2 cellular contexts compared by ENCODE assay signal in the genomic region with DNA sequence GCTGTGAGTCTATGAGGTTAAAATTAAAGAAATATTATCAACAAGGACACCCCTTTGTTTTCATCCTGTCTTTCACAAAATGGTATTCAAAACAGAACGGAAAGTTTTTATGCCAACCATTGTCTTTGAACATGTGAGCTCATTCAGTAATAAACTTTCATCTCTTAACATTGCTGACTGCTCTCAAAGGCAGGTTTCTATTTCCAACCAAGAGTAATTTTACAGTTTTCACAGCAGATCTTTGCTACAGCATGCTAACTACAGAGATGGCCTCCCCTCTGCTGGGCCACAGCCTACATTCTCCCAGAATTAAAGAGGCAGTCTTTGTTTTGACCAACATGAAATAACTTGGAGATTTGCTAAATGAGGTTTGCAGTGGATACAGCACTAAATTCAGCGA.
A peak's percentile ranks its signal among the peaks of the same experiment; 100 is the strongest.
TF ChIP-seq lines count a peak whose summit lies in the region.

No MANE protein-coding gene starts in this region.

TF ChIP-seq in GM23338, 12 proteins besides CTCF, POLR2A, EP300 and RAD21:
- TF ChIP-seq, protein P1, sequence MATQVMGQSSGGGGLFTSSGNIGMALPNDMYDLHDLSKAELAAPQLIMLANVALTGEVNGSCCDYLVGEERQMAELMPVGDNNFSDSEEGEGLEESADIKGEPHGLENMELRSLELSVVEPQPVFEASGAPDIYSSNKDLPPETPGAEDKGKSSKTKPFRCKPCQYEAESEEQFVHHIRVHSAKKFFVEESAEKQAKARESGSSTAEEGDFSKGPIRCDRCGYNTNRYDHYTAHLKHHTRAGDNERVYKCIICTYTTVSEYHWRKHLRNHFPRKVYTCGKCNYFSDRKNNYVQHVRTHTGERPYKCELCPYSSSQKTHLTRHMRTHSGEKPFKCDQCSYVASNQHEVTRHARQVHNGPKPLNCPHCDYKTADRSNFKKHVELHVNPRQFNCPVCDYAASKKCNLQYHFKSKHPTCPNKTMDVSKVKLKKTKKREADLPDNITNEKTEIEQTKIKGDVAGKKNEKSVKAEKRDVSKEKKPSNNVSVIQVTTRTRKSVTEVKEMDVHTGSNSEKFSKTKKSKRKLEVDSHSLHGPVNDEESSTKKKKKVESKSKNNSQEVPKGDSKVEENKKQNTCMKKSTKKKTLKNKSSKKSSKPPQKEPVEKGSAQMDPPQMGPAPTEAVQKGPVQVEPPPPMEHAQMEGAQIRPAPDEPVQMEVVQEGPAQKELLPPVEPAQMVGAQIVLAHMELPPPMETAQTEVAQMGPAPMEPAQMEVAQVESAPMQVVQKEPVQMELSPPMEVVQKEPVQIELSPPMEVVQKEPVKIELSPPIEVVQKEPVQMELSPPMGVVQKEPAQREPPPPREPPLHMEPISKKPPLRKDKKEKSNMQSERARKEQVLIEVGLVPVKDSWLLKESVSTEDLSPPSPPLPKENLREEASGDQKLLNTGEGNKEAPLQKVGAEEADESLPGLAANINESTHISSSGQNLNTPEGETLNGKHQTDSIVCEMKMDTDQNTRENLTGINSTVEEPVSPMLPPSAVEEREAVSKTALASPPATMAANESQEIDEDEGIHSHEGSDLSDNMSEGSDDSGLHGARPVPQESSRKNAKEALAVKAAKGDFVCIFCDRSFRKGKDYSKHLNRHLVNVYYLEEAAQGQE (IDR thresholded peaks at IDR 0.05; ENCODE audit: unreplicated experiment), result no peak
- no peak for TF ChIP-seq STAT1 (IDR thresholded peaks at IDR 0.05; ENCODE audit: unreplicated experiment)
- TF ChIP-seq, protein P2, sequence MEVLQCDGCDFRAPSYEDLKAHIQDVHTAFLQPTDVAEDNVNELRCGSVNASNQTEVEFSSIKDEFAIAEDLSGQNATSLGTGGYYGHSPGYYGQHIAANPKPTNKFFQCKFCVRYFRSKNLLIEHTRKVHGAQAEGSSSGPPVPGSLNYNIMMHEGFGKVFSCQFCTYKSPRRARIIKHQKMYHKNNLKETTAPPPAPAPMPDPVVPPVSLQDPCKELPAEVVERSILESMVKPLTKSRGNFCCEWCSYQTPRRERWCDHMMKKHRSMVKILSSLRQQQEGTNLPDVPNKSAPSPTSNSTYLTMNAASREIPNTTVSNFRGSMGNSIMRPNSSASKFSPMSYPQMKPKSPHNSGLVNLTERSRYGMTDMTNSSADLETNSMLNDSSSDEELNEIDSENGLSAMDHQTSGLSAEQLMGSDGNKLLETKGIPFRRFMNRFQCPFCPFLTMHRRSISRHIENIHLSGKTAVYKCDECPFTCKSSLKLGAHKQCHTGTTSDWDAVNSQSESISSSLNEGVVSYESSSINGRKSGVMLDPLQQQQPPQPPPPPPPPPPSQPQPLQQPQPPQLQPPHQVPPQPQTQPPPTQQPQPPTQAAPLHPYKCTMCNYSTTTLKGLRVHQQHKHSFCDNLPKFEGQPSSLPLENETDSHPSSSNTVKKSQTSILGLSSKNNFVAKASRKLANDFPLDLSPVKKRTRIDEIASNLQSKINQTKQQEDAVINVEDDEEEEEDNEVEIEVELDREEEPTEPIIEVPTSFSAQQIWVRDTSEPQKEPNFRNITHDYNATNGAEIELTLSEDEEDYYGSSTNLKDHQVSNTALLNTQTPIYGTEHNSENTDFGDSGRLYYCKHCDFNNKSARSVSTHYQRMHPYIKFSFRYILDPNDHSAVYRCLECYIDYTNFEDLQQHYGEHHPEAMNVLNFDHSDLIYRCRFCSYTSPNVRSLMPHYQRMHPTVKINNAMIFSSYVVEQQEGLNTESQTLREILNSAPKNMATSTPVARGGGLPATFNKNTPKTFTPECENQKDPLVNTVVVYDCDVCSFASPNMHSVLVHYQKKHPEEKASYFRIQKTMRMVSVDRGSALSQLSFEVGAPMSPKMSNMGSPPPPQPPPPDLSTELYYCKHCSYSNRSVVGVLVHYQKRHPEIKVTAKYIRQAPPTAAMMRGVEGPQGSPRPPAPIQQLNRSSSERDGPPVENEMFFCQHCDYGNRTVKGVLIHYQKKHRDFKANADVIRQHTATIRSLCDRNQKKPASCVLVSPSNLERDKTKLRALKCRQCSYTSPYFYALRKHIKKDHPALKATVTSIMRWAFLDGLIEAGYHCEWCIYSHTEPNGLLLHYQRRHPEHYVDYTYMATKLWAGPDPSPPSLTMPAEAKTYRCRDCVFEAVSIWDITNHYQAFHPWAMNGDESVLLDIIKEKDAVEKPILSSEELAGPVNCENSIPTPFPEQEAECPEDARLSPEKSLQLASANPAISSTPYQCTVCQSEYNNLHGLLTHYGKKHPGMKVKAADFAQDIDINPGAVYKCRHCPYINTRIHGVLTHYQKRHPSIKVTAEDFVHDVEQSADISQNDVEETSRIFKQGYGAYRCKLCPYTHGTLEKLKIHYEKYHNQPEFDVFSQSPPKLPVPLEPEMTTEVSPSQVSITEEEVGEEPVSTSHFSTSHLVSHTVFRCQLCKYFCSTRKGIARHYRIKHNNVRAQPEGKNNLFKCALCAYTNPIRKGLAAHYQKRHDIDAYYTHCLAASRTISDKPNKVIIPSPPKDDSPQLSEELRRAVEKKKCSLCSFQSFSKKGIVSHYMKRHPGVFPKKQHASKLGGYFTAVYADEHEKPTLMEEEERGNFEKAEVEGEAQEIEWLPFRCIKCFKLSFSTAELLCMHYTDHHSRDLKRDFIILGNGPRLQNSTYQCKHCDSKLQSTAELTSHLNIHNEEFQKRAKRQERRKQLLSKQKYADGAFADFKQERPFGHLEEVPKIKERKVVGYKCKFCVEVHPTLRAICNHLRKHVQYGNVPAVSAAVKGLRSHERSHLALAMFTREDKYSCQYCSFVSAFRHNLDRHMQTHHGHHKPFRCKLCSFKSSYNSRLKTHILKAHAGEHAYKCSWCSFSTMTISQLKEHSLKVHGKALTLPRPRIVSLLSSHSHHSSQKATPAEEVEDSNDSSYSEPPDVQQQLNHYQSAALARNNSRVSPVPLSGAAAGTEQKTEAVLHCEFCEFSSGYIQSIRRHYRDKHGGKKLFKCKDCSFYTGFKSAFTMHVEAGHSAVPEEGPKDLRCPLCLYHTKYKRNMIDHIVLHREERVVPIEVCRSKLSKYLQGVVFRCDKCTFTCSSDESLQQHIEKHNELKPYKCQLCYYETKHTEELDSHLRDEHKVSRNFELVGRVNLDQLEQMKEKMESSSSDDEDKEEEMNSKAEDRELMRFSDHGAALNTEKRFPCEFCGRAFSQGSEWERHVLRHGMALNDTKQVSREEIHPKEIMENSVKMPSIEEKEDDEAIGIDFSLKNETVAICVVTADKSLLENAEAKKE (CRISPR knock-in tag; IDR thresholded peaks at IDR 0.05), result no peak
- TF ChIP-seq POLR2AphosphoS5 (IDR thresholded peaks at IDR 0.05; ENCODE audit: low read depth), result no peak
- no peak for TF ChIP-seq ZNF114 (CRISPR knock-in tag; IDR thresholded peaks at IDR 0.05)
- no peak for TF ChIP-seq EZH2phosphoT487 (IDR thresholded peaks at IDR 0.05; ENCODE audit: unreplicated experiment)

TF ChIP-seq in GM12878, 131 proteins besides CTCF, POLR2A, EP300 and RAD21:
- TF ChIP-seq, protein P3, sequence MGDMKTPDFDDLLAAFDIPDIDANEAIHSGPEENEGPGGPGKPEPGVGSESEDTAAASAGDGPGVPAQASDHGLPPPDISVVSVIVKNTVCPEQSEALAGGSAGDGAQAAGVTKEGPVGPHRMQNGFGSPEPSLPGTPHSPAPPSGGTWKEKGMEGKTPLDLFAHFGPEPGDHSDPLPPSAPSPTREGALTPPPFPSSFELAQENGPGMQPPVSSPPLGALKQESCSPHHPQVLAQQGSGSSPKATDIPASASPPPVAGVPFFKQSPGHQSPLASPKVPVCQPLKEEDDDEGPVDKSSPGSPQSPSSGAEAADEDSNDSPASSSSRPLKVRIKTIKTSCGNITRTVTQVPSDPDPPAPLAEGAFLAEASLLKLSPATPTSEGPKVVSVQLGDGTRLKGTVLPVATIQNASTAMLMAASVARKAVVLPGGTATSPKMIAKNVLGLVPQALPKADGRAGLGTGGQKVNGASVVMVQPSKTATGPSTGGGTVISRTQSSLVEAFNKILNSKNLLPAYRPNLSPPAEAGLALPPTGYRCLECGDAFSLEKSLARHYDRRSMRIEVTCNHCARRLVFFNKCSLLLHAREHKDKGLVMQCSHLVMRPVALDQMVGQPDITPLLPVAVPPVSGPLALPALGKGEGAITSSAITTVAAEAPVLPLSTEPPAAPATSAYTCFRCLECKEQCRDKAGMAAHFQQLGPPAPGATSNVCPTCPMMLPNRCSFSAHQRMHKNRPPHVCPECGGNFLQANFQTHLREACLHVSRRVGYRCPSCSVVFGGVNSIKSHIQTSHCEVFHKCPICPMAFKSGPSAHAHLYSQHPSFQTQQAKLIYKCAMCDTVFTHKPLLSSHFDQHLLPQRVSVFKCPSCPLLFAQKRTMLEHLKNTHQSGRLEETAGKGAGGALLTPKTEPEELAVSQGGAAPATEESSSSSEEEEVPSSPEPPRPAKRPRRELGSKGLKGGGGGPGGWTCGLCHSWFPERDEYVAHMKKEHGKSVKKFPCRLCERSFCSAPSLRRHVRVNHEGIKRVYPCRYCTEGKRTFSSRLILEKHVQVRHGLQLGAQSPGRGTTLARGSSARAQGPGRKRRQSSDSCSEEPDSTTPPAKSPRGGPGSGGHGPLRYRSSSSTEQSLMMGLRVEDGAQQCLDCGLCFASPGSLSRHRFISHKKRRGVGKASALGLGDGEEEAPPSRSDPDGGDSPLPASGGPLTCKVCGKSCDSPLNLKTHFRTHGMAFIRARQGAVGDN (IDR thresholded peaks at IDR 0.05), result peak; percentile 51; the same call in 1 of the 2 replicates
- no peak for TF ChIP-seq ZNF24 (IDR thresholded peaks at IDR 0.05)
